In the genomic region with DNA sequence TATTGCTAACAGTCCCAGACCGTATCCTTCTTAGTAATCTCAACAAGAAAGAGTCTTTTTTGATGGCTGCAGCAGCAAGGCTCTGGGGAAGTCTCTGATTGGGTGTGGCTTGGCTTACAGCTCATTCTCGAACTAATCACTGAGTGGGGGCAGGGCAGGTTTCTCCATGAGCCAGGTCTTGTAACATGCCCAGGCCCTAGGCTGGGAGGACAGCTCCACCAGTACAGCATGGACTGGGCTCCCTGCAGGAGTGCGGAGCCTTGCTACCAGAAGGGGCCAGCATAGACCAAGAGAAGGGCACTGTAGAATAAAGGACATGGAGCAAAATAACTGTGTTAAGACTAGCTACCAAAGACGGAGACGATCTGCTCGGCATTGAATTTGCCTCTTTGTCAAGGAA, we compare ENCODE assay signal across 8 cellular contexts. TPM values are rescaled to one million over a fixed set of nuclear protein-coding genes. Genes with fewer than 3 reads are reported as not detected.
DNase-seq lines count a peak whose midpoint lies in the region; ATAC-seq, FAIRE-seq and TF ChIP-seq lines count a peak whose summit lies in the region.

No MANE protein-coding gene starts in this region.

- peak; percentile 11 to 55 for ATAC-seq in natural killer cell treated with Interleukin-12 subunit alpha and Interleukin-12 subunit beta and Interleukin-15 and Interleukin-18, amount 100 ng/mL, for 72 hours
- ATAC-seq in natural killer cell (no peak), HepG2 (peak; percentile 55), HG02571 (IDR thresholded peaks at IDR 0.05; ENCODE audit: unreplicated experiment) (no peak)

- POLR2A ChIA-PET in HepG2 (lab: Yijun Ruan, JAX): no interaction called here

- in situ Hi-C loops in HepG2 (cut with HindIII; ENCODE audit: extremely low pct_ligation_motif_present, low pct_unique_long_range_greater_than_20kb): no loop called here

- peaks cover 48% of the 10 kb centered on the region for H3K4me1 ChIP-seq in HepG2 (ENCODE audit: insufficient read depth, low read length)

- TF ChIP-seq EP300 in HepG2 (IDR thresholded peaks at IDR 0.05; ENCODE audit: low read depth in 2 of 2, low read length in 2 of 2): no peak
- TF ChIP-seq EP300 in HepG2 (CRISPR knock-in tag; IDR thresholded peaks at IDR 0.05; ENCODE audit: borderline replicate concordance): no peak

- peaks cover 2 to 10% of the 10 kb centered on the region in 2 experiments; a peak in 1 of 5 replicates for H3K36me3 ChIP-seq in HepG2 (replicated peaks in 1 of 2; ENCODE audit: control insufficient read depth in 1 of 2, insufficient read depth in 2 of 2, low read length in 2 of 2)

- no peaks in the 10 kb centered on the region for H3K27me3 ChIP-seq in HepG2 (ENCODE audit: control insufficient read depth in 1 of 2, insufficient read depth in 2 of 2, low read length in 2 of 2)

- no peak overlapping the region for H3K4me3 ChIP-seq in HepG2 (replicated peaks in 1 of 3; ENCODE audit: insufficient read depth in 1 of 3, low read depth in 2 of 3, low read length in 3 of 3)

- no peaks in the 10 kb centered on the region for H3K9me3 Mint-ChIP-seq in natural killer cell treated with Interleukin-12 subunit alpha and Interleukin-12 subunit beta and Interleukin-15 and Interleukin-18, amount 100 ng/mL, for 72 hours
- H3K9me3 Mint-ChIP-seq in natural killer cell (no peaks in the 10 kb centered on the region), type B pancreatic cell (no peaks in the 10 kb centered on the region)

- H3K79me2 ChIP-seq in HepG2 (ENCODE audit: insufficient read depth, low read length): peaks cover 68% of the 10 kb centered on the region

- no peak overlapping the region for H3K27ac ChIP-seq in HepG2 (ENCODE audit: extremely low read length, insufficient read depth, low read length)

- peaks cover 20% of the 10 kb centered on the region for H4K20me1 ChIP-seq in HepG2 (ENCODE audit: insufficient read depth, low read length)

- H3K36me3 Mint-ChIP-seq in natural killer cell treated with Interleukin-12 subunit alpha and Interleukin-12 subunit beta and Interleukin-15 and Interleukin-18, amount 100 ng/mL, for 72 hours: no peaks in the 10 kb centered on the region
- H3K36me3 Mint-ChIP-seq in natural killer cell: no peaks in the 10 kb centered on the region
- H3K36me3 Mint-ChIP-seq in type B pancreatic cell: peaks cover 12% of the 10 kb centered on the region

- no peak for TF ChIP-seq POLR2A in HepG2 (IDR thresholded peaks at IDR 0.05; ENCODE audit: insufficient read depth in 1 of 2, low read depth in 2 of 2, low read length in 2 of 2)

- DNase-seq in natural killer cell treated with Interleukin-12 subunit alpha and Interleukin-12 subunit beta and Interleukin-15 and Interleukin-18, amount 100 ng/mL, for 72 hours (ENCODE audit: low spot score): no peak
- no peak for DNase-seq in natural killer cell
- DNase-seq in dermis blood vessel endothelial cell: peak; percentile 38
- DNase-seq in HepG2 (ENCODE audit: low spot score): no peak
- DNase-seq in type B pancreatic cell (ENCODE audit: extremely low spot score, unreplicated experiment): no peak
- no peak for DNase-seq in NCI-H1694 (lab: John Stamatoyannopoulos, UW)
- no peak for DNase-seq in putamen (ENCODE audit: low spot score)

- no TSS peak for BruUV-seq in HepG2 (replicated peaks; lab: Mats Ljungman, UMichigan)

- intact Hi-C loops in natural killer cell (cut with micrococcal nuclease): no loop called here
- intact Hi-C loops in HepG2 (cut with micrococcal nuclease; ENCODE audit: unreplicated experiment): no loop called here

- WGBS in HepG2 (ENCODE audit: low lambda C conversion rate): 92% methylated on average over 6 of the region's 6 CpGs

- peaks cover 25 to 31% of the 10 kb centered on the region in 2 donors for H3K27me3 Mint-ChIP-seq in natural killer cell treated with Interleukin-12 subunit alpha and Interleukin-12 subunit beta and Interleukin-15 and Interleukin-18, amount 100 ng/mL, for 72 hours
- H3K27me3 Mint-ChIP-seq in natural killer cell (ENCODE audit: low read depth in 2 of 2) (peaks cover 23 to 41% of the 10 kb centered on the region in 2 donors), type B pancreatic cell (no peaks in the 10 kb centered on the region)

- FAIRE-seq in HepG2 (lab: Jason Lieb, UNC): no peak

- no peaks in the 10 kb centered on the region for H3K9me3 ChIP-seq in HepG2 (ENCODE audit: low read length)

- no peak overlapping the region for H3K27ac Mint-ChIP-seq in natural killer cell treated with Interleukin-12 subunit alpha and Interleukin-12 subunit beta and Interleukin-15 and Interleukin-18, amount 100 ng/mL, for 72 hours
- H3K27ac Mint-ChIP-seq in natural killer cell (no peak overlapping the region), type B pancreatic cell (no peak overlapping the region)

- CTCF ChIA-PET in HepG2 (lab: Yijun Ruan, JAX; ENCODE audit: low intra/inter-chr PET ratio, low total read pairs): no interaction called here

- no peak overlapping the region for H2AFZ ChIP-seq in HepG2 (ENCODE audit: low read length)

- H3K4me3 Mint-ChIP-seq in natural killer cell treated with Interleukin-12 subunit alpha and Interleukin-12 subunit beta and Interleukin-15 and Interleukin-18, amount 100 ng/mL, for 72 hours: no peak overlapping the region
- no peak overlapping the region for H3K4me3 Mint-ChIP-seq in natural killer cell
- no peak overlapping the region for H3K4me3 Mint-ChIP-seq in type B pancreatic cell

- no peak for TF ChIP-seq RAD21 in HepG2 (CRISPR knock-in tag; IDR thresholded peaks at IDR 0.05)

- H3K4me2 ChIP-seq in HepG2 (ENCODE audit: low read depth, low read length): no peak overlapping the region

- TF ChIP-seq CTCF in natural killer cell (IDR thresholded peaks at IDR 0.05) (no peak), HepG2 (CRISPR knock-in tag; IDR thresholded peaks at IDR 0.05) (peak; percentile 25; the same call in 1 of the 2 replicates), type B pancreatic cell (conservative IDR thresholded peaks at IDR 0.05) (no peak)

- H3K4me1 Mint-ChIP-seq in natural killer cell treated with Interleukin-12 subunit alpha and Interleukin-12 subunit beta and Interleukin-15 and Interleukin-18, amount 100 ng/mL, for 72 hours (ENCODE audit: low read depth in 2 of 2): peaks cover 1% of the 10 kb centered on the region in 2 donors
- H3K4me1 Mint-ChIP-seq in natural killer cell (peaks cover 1 to 2% of the 10 kb centered on the region in 2 donors), type B pancreatic cell (ENCODE audit: unreplicated experiment) (peaks cover 38% of the 10 kb centered on the region)

- H3K9ac ChIP-seq in HepG2 (ENCODE audit: insufficient read depth, low read depth, low read length): no peak overlapping the region

RNA-seq across cellular contexts. Expression of a gene that starts 7.2 kb away (rescaled TPM):
- 1 to 10 TPM in 1 of 2 donors, under 1 TPM in 1; 0.90 to 2.0 TPM for total RNA-seq in natural killer cell treated with Interleukin-12 subunit alpha and Interleukin-12 subunit beta and Interleukin-15 and Interleukin-18, amount 100 ng/mL, for 72 hours
- total RNA-seq in natural killer cell (not detected), dermis blood vessel endothelial cell (43.6 and 106 TPM in 2 replicates), HepG2 (2016; rRNA removed; fragmentation: Illumina TruSeq; extraction: Trizol) (32.4 and 55.2 TPM in 2 replicates), type B pancreatic cell (ENCODE audit: low replicate concordance) (104 and 133 TPM in 2 replicates)
- 16.9 and 18.3 TPM in 2 replicates for total RNA-seq in HepG2 (2016; cell fraction: cytosol; rRNA removed; fragmentation: Illumina TruSeq; extraction: Trizol; ENCODE audit: low read depth)
- total RNA-seq in HepG2 (2016; cell fraction: insoluble cytoplasmic fraction; rRNA removed; fragmentation: Illumina TruSeq; extraction: Trizol): 24.4 and 61.0 TPM in 2 replicates
- total RNA-seq in HepG2 (2016; cell fraction: membrane; rRNA removed; fragmentation: Illumina TruSeq; extraction: Trizol): 46.3 and 47.7 TPM in 2 replicates
- total RNA-seq in HepG2 (2016; cell fraction: nucleus; rRNA removed; fragmentation: Illumina TruSeq; extraction: Trizol): 42.6 and 54.3 TPM in 2 replicates
- polyA plus RNA-seq in HepG2 (2011; rRNA removed): 24.6 and 28.0 TPM in 2 replicates
- 15.5 and 19.6 TPM in 2 replicates for polyA plus RNA-seq in HepG2 (2011; cell fraction: cytosol; rRNA removed)
- 50.4 and 51.5 TPM in 2 replicates for polyA plus RNA-seq in HepG2 (2011; cell fraction: nucleus; rRNA removed)
- polyA plus RNA-seq in HepG2 (2012): 33.8 and 47.0 TPM in 2 replicates
- 17.0 and 19.2 TPM in 2 replicates for polyA plus RNA-seq in HepG2 (2016; cell fraction: cytosol; fragmentation: Illumina TruSeq; extraction: Trizol; ENCODE audit: low read depth)
- 38.5 and 39.5 TPM in 2 replicates for polyA plus RNA-seq in HepG2 (2016; cell fraction: insoluble cytoplasmic fraction; fragmentation: Illumina TruSeq; extraction: Trizol; ENCODE audit: low read depth)
- 40.0 and 45.8 TPM in 2 replicates for polyA plus RNA-seq in HepG2 (2016; cell fraction: membrane; fragmentation: Illumina TruSeq; extraction: Trizol; ENCODE audit: low read depth)
- 118 and 128 TPM in 2 replicates for polyA plus RNA-seq in HepG2 (2016; cell fraction: nucleus; fragmentation: Illumina TruSeq; extraction: Trizol; ENCODE audit: insufficient read depth, low read depth)
- 41.0 and 52.9 TPM in 2 replicates for polyA minus RNA-seq in HepG2 (2011; rRNA and poly(A)+ RNA removed; ENCODE audit: low replicate concordance)
- 26.4 and 27.7 TPM in 2 replicates for polyA minus RNA-seq in HepG2 (2011; cell fraction: cytosol; rRNA and poly(A)+ RNA removed)
- 17.9 TPM in 2 replicates for polyA minus RNA-seq in HepG2 (2011; cell fraction: nucleus; rRNA and poly(A)+ RNA removed)

RNA-seq across cellular contexts. Expression of a gene that starts 58.2 kb away (rescaled TPM):
- total RNA-seq in natural killer cell treated with Interleukin-12 subunit alpha and Interleukin-12 subunit beta and Interleukin-15 and Interleukin-18, amount 100 ng/mL, for 72 hours: 10 to 100 TPM; 57.7 to 66.2 TPM
- total RNA-seq in natural killer cell (10 to 100 TPM; 37.9 to 46.9 (median 46.4) TPM), dermis blood vessel endothelial cell (102 and 136 TPM in 2 replicates), HepG2 (2016; rRNA removed; fragmentation: Illumina TruSeq; extraction: Trizol) (57.7 and 110 TPM in 2 replicates), type B pancreatic cell (ENCODE audit: low replicate concordance) (89.6 and 98.6 TPM in 2 replicates)
- 17.2 and 17.9 TPM in 2 replicates for total RNA-seq in HepG2 (2016; cell fraction: cytosol; rRNA removed; fragmentation: Illumina TruSeq; extraction: Trizol; ENCODE audit: low read depth)
- total RNA-seq in HepG2 (2016; cell fraction: insoluble cytoplasmic fraction; rRNA removed; fragmentation: Illumina TruSeq; extraction: Trizol): 51.8 and 113 TPM in 2 replicates
- 34.2 and 36.6 TPM in 2 replicates for total RNA-seq in HepG2 (2016; cell fraction: membrane; rRNA removed; fragmentation: Illumina TruSeq; extraction: Trizol)
- total RNA-seq in HepG2 (2016; cell fraction: nucleus; rRNA removed; fragmentation: Illumina TruSeq; extraction: Trizol): 95.6 and 123 TPM in 2 replicates
- polyA plus RNA-seq in HepG2 (2011; rRNA removed): 77.8 and 78.0 TPM in 2 replicates
- polyA plus RNA-seq in HepG2 (2011; cell fraction: cytosol; rRNA removed): 52.1 and 63.6 TPM in 2 replicates
- 68.7 and 71.5 TPM in 2 replicates for polyA plus RNA-seq in HepG2 (2011; cell fraction: nucleus; rRNA removed)
- 70.7 and 70.9 TPM in 2 replicates for polyA plus RNA-seq in HepG2 (2012)
- 10.9 and 14.0 TPM in 2 replicates for polyA plus RNA-seq in HepG2 (2016; cell fraction: cytosol; fragmentation: Illumina TruSeq; extraction: Trizol; ENCODE audit: low read depth)
- polyA plus RNA-seq in HepG2 (2016; cell fraction: insoluble cytoplasmic fraction; fragmentation: Illumina TruSeq; extraction: Trizol; ENCODE audit: low read depth): 47.9 and 59.8 TPM in 2 replicates
- polyA plus RNA-seq in HepG2 (2016; cell fraction: membrane; fragmentation: Illumina TruSeq; extraction: Trizol; ENCODE audit: low read depth): 19.8 and 23.6 TPM in 2 replicates
- 129 and 139 TPM in 2 replicates for polyA plus RNA-seq in HepG2 (2016; cell fraction: nucleus; fragmentation: Illumina TruSeq; extraction: Trizol; ENCODE audit: insufficient read depth, low read depth)
- 43.9 and 90.7 TPM in 2 replicates for polyA minus RNA-seq in HepG2 (2011; rRNA and poly(A)+ RNA removed; ENCODE audit: low replicate concordance)
- polyA minus RNA-seq in HepG2 (2011; cell fraction: cytosol; rRNA and poly(A)+ RNA removed): 43.9 and 44.1 TPM in 2 replicates
- polyA minus RNA-seq in HepG2 (2011; cell fraction: nucleus; rRNA and poly(A)+ RNA removed): 87.2 and 106 TPM in 2 replicates

Comparison
In these comparisons a context has a peak if more than half of its experiments do, and no peak if none do; other contexts are left out.
1. ATAC-seq: peak in natural killer cell treated with Interleukin-12 subunit alpha and Interleukin-12 subunit beta and Interleukin-15 and Interleukin-18, amount 100 ng/mL, for 72 hours (2 of 2) and HepG2 (single experiment); none in natural killer cell (0 of 3) and HG02571 (single experiment).
2. RNA of a gene that starts 7.2 kb away (total RNA-seq): 104 to 133 TPM in type B pancreatic cell, 16.9 to 61.0 TPM in HepG2 and 43.6 to 106 TPM in dermis blood vessel endothelial cell; 0.90 to 2.0 TPM in natural killer cell treated with Interleukin-12 subunit alpha and Interleukin-12 subunit beta and Interleukin-15 and Interleukin-18, amount 100 ng/mL, for 72 hours and not detected in natural killer cell; every median in the first group is over 4 times any median in the second.